Comparison of ENCODE assay signal across 2 cellular contexts in the genomic region with DNA sequence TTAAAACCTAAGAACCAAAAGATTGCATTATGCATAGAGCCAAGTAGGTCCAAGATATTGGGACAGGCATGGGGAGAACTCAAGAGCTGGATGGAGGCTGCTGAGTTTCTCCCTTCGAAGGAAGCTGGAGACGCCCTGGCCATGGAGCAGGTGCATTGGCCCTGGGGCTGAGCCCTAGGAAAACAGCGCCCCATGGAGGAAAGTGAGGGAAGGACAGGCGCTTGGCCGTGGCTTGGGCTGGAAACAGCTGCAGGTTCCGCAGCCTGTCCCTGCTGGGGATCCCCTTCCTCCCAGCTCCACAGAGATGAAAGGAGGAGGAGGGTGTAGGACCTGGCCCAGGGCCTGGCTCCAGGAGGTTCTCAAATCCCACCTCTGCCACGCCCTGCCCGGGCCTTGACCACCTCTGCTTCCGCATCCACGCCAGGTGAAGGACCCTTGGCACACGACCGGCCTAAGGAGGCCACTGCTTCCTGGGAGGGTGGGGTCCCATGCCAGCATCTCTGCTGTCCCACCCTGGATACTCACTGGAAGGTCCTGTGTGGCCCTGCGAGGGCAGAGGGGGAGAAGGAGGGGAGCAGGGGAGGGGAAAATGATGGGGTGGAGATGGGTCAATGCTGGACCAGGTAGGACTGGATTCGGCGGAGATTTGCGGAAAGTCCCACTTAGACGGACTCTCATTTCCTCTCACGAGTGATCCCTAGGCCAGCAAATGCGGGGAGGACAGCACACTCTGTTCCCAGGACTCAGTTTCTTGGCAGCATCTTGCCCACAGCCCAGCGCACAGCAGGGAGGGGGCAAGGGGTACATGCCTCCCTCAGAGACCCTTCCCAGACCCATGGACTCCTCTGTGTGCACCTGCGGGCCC.
TF ChIP-seq lines count a peak whose summit lies in the region.

No MANE protein-coding gene starts in this region.

TF ChIP-seq in HEK293T, 16 proteins besides CTCF, POLR2A, EP300 and RAD21:
- TF ChIP-seq TARDBP (IDR thresholded peaks at IDR 0.05) = no peak

TF ChIP-seq in H1, 55 proteins besides CTCF, POLR2A, EP300 and RAD21:
- no peak for TF ChIP-seq CEBPB (IDR thresholded peaks at IDR 0.05; ENCODE audit: low read depth, low read length)
- peak in 1 of 2 experiments; percentile 57; a peak in 1 of 4 replicates for TF ChIP-seq SIN3A (conservative IDR thresholded peaks at IDR 0.05 in 1 of 2, IDR thresholded peaks at IDR 0.05 in 1 of 2; ENCODE audit: low read depth in 1 of 2, low read length in 2 of 2)
- TF ChIP-seq SP1 (IDR thresholded peaks at IDR 0.05; ENCODE audit: low read depth, low read length) = no peak
- no peak for TF ChIP-seq CTBP2 (IDR thresholded peaks at IDR 0.05; ENCODE audit: borderline replicate concordance, insufficient read depth, insufficient read length, low read length)
- no peak for TF ChIP-seq JUND (IDR thresholded peaks at IDR 0.05; ENCODE audit: low read length)
- TF ChIP-seq, protein P1, sequence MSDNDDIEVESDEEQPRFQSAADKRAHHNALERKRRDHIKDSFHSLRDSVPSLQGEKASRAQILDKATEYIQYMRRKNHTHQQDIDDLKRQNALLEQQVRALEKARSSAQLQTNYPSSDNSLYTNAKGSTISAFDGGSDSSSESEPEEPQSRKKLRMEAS (IDR thresholded peaks at IDR 0.05) = peak; percentile 49; the same call in 1 of the 2 replicates
- 0 out of 2 replicates have a peak, but pooled peaks have one; percentile 24 for TF ChIP-seq YY1 (IDR thresholded peaks at IDR 0.05; ENCODE audit: low read depth, low read length)
- peak; percentile 59; the same call in 1 of the 2 replicates for TF ChIP-seq GABPA (IDR thresholded peaks at IDR 0.05; ENCODE audit: borderline replicate concordance, insufficient read depth, low read length)
- TF ChIP-seq, protein P2, sequence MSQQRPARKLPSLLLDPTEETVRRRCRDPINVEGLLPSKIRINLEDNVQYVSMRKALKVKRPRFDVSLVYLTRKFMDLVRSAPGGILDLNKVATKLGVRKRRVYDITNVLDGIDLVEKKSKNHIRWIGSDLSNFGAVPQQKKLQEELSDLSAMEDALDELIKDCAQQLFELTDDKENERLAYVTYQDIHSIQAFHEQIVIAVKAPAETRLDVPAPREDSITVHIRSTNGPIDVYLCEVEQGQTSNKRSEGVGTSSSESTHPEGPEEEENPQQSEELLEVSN (IDR thresholded peaks at IDR 0.05) = 0 out of 2 replicates have a peak, but pooled peaks have one; percentile 36
- 0 out of 2 replicates have a peak, but pooled peaks have one; percentile 37 for TF ChIP-seq TCF12 (IDR thresholded peaks at IDR 0.05; ENCODE audit: low read depth, low read length)
- TF ChIP-seq TAF7 (optimal IDR thresholded peaks at IDR 0.05; ENCODE audit: borderline replicate concordance, low read depth, low read length) = no peak
- no peak for TF ChIP-seq CHD2 (IDR thresholded peaks at IDR 0.05; ENCODE audit: low read length)
- TF ChIP-seq, protein P3, sequence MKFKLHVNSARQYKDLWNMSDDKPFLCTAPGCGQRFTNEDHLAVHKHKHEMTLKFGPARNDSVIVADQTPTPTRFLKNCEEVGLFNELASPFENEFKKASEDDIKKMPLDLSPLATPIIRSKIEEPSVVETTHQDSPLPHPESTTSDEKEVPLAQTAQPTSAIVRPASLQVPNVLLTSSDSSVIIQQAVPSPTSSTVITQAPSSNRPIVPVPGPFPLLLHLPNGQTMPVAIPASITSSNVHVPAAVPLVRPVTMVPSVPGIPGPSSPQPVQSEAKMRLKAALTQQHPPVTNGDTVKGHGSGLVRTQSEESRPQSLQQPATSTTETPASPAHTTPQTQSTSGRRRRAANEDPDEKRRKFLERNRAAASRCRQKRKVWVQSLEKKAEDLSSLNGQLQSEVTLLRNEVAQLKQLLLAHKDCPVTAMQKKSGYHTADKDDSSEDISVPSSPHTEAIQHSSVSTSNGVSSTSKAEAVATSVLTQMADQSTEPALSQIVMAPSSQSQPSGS (IDR thresholded peaks at IDR 0.05; ENCODE audit: low read length) = no peak
